8 cellular contexts compared by ENCODE assay signal in genomic region chr22:38655532-38656255, GRCh38. TPM values are rescaled to one million over a fixed set of nuclear protein-coding genes. Genes with fewer than 3 reads are reported as not detected.
A peak's percentile ranks its signal among the peaks of the same experiment; 100 is the strongest.
DNase-seq lines count a peak whose midpoint lies in the region; ATAC-seq, FAIRE-seq and TF ChIP-seq lines count a peak whose summit lies in the region.

No MANE protein-coding gene starts in this region.

- H3K4me1 Mint-ChIP-seq in activated CD4-positive, alpha-beta memory T cell treated with anti-CD3 and anti-CD28 coated beads for 36 hours (ENCODE audit: low read depth), result peaks cover 15% of the 10 kb centered on the region

- FAIRE-seq in HTR-8/SVneo (lab: Jason Lieb, UNC), result no peak

- POLR2A ChIA-PET in activated CD4-positive, alpha-beta memory T cell treated with anti-CD3 and anti-CD28 coated beads for 36 hours (lab: Charles Lee), result no interaction called here

- no peaks in the 10 kb centered on the region for H3K27me3 ChIP-seq in psoas muscle (ENCODE audit: insufficient read depth in 3 of 3, low read length in 2 of 3)

- H3K27me3 Mint-ChIP-seq in activated CD4-positive, alpha-beta memory T cell treated with anti-CD3 and anti-CD28 coated beads for 36 hours, result no peaks in the 10 kb centered on the region

- no peaks in the 10 kb centered on the region for H3K36me3 ChIP-seq in psoas muscle (ENCODE audit: insufficient read depth in 1 of 2, low read depth in 1 of 2)

- peak; percentile 58 for DNase-seq in COLO668 (lab: John Stamatoyannopoulos, UW; ENCODE audit: unreplicated experiment)
- peak; percentile 8 for DNase-seq in HPDE6-E6E7 (ENCODE audit: extremely low spot score)
- DNase-seq in activated CD4-positive, alpha-beta memory T cell treated with anti-CD3 and anti-CD28 coated beads for 36 hours, result no peak
- DNase-seq in glomerular visceral epithelial cell (ENCODE audit: extremely low spot score), result peak; percentile 11
- DNase-seq in psoas muscle, result peak in 1 of 2 donors; percentile 56
- DNase-seq in GM13977 (ENCODE audit: low spot score), result no peak
- no peak for DNase-seq in HTR-8/SVneo (ENCODE audit: insufficient read length, low spot score)
- no peak for DNase-seq in amniotic stem cell (lab: John Stamatoyannopoulos, UW)

- CTCF ChIA-PET in activated CD4-positive, alpha-beta memory T cell treated with anti-CD3 and anti-CD28 coated beads for 36 hours (lab: Charles Lee), result no interaction called here

- intact Hi-C loops in activated CD4-positive, alpha-beta memory T cell treated with anti-CD3 and anti-CD28 coated beads for 36 hours (cut with micrococcal nuclease), result loop anchor here (2.0 kb wide), 2 partner anchors 25 to 49 kb away; partner anchors contain the start of genes GTPBP1 and TOMM22
- intact Hi-C loops in psoas muscle (cut with DNase I), result no loop called here

- peak overlapping the region; percentile 88 for H3K4me3 Mint-ChIP-seq in activated CD4-positive, alpha-beta memory T cell treated with anti-CD3 and anti-CD28 coated beads for 36 hours

- WGBS in psoas muscle, 3 donors, result 6 to 9% (median 8%) methylated on average over 22 of the region's 22 CpGs

- H3K4me3 ChIP-seq in psoas muscle, result peak overlapping the region; percentile 82

- ATAC-seq in psoas muscle, result peak in 3 of 4 donors; percentile 3 to 16 (median 4)

- H3K27ac ChIP-seq in psoas muscle, result peak overlapping the region; percentile 97

- no peak for TF ChIP-seq CTCF in psoas muscle (IDR thresholded peaks at IDR 0.05)
- no peak for TF ChIP-seq CTCF in GM13977 (IDR thresholded peaks at IDR 0.05; ENCODE audit: extremely low read depth, insufficient read depth, missing control alignments)

- H3K4me1 ChIP-seq in psoas muscle, result peaks cover 15% of the 10 kb centered on the region

- H3K9me3 ChIP-seq in psoas muscle, result no peaks in the 10 kb centered on the region

- in situ Hi-C loops in GM13977 (cut with MboI; ENCODE audit: low pct_unique_long_range_greater_than_20kb, low sequenced_read_pairs, unreplicated experiment), result no loop called here

- no peaks in the 10 kb centered on the region for H3K9me3 Mint-ChIP-seq in activated CD4-positive, alpha-beta memory T cell treated with anti-CD3 and anti-CD28 coated beads for 36 hours

- no peak overlapping the region for H3K27ac Mint-ChIP-seq in activated CD4-positive, alpha-beta memory T cell treated with anti-CD3 and anti-CD28 coated beads for 36 hours

- no peaks in the 10 kb centered on the region for H3K36me3 Mint-ChIP-seq in activated CD4-positive, alpha-beta memory T cell treated with anti-CD3 and anti-CD28 coated beads for 36 hours

RNA-seq across cellular contexts. Expression of gene FAM227A, which starts 0.5 kb away (rescaled TPM):
- under 1 TPM; 0.36 to 0.88 TPM for total RNA-seq in activated CD4-positive, alpha-beta memory T cell treated with anti-CD3 and anti-CD28 coated beads for 36 hours
- total RNA-seq in psoas muscle, result under 1 TPM; 0.05 to 0.34 (median 0.24) TPM
- polyA plus RNA-seq in psoas muscle, result under 1 TPM; 0.03 to 0.32 (median 0.05) TPM

RNA-seq across cellular contexts. Expression of gene CBY1, which starts 0.7 kb away (rescaled TPM):
- 10 to 100 TPM in 1 of 2 experiments, 1 to 10 TPM in 1; 9.8 to 14.6 TPM for total RNA-seq in activated CD4-positive, alpha-beta memory T cell treated with anti-CD3 and anti-CD28 coated beads for 36 hours
- 10 to 100 TPM; 15.4 to 22.9 (median 16.5) TPM for total RNA-seq in psoas muscle
- polyA plus RNA-seq in psoas muscle, result 10 to 100 TPM; 22.8 to 39.5 (median 24.5) TPM

RNA-seq across cellular contexts. Expression of gene TOMM22, which starts 26.1 kb away (rescaled TPM):
- total RNA-seq in activated CD4-positive, alpha-beta memory T cell treated with anti-CD3 and anti-CD28 coated beads for 36 hours, result 100 to 1,000 TPM; 122 to 128 TPM
- total RNA-seq in psoas muscle, result 10 to 100 TPM; 56.9 to 80.7 (median 64.5) TPM
- polyA plus RNA-seq in psoas muscle, result 100 to 1,000 TPM in 1 of 3 donors, 10 to 100 TPM in 2; 39.5 to 125 (median 74.7) TPM

RNA-seq across cellular contexts. Expression of gene JOSD1, which starts 45.0 kb away (rescaled TPM):
- total RNA-seq in activated CD4-positive, alpha-beta memory T cell treated with anti-CD3 and anti-CD28 coated beads for 36 hours, result 10 to 100 TPM; 71.8 to 78.4 TPM
- total RNA-seq in psoas muscle, result 10 to 100 TPM; 16.7 to 27.6 (median 24.4) TPM
- polyA plus RNA-seq in psoas muscle, result 10 to 100 TPM; 14.3 to 58.5 (median 37.5) TPM

RNA-seq across cellular contexts. Expression of gene GTPBP1, which starts 50.0 kb away (rescaled TPM):
- 10 to 100 TPM; 95.4 to 98.1 TPM for total RNA-seq in activated CD4-positive, alpha-beta memory T cell treated with anti-CD3 and anti-CD28 coated beads for 36 hours
- 10 to 100 TPM; 19.3 to 46.1 (median 41.1) TPM for total RNA-seq in psoas muscle
- 10 to 100 TPM; 16.4 to 24.3 (median 17.4) TPM for polyA plus RNA-seq in psoas muscle

Comparison
In these comparisons a context has a peak if more than half of its experiments do, and no peak if none do; other contexts are left out.
1. DNase-seq: peak in COLO668 (single experiment), HPDE6-E6E7 (single experiment) and glomerular visceral epithelial cell (single experiment); none in activated CD4-positive, alpha-beta memory T cell treated with anti-CD3 and anti-CD28 coated beads for 36 hours (single experiment), GM13977 (single experiment), HTR-8/SVneo (single experiment) and amniotic stem cell (single experiment).